8 cellular contexts compared by ENCODE assay signal in the genomic region with DNA sequence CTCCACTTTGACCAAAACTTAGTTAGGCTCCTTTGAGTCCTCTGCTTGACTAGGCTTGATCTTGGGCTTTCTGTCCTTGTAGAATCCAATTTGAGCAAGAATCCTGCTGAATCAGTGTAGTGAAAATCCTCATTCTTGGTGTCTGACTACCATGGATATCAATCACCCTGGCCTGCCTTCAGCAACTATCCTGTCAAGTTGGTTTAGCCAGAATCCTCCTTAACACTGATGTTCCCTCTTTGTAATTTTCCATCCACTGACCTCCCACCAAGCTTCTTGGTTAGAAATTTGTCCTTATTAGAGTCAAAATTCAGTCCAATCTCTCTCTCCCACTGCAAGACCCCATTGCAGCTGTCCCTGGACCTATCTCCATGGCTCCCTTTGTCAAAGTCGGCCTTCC. TPM values are rescaled to one million over a fixed set of nuclear protein-coding genes. Genes with fewer than 3 reads are reported as not detected.
DNase-seq lines count a peak whose midpoint lies in the region; ATAC-seq, FAIRE-seq and TF ChIP-seq lines count a peak whose summit lies in the region.

No MANE protein-coding gene starts in this region.

- no peak overlapping the region for H3K27ac ChIP-seq in mesendoderm (ENCODE audit: low read depth, low read length)
- H3K27ac ChIP-seq in pancreas: peak overlapping the region in 1 of 4 donors; percentile 65
- peak overlapping the region in 1 of 2 donors; percentile 78 for H3K27ac ChIP-seq in right atrium auricular region

- no peaks in the 10 kb centered on the region for H3K9me3 ChIP-seq in pancreas
- no peaks in the 10 kb centered on the region for H3K9me3 ChIP-seq in right atrium auricular region

- H3K27me3 Mint-ChIP-seq in activated CD4-positive, alpha-beta memory T cell treated with anti-CD3 and anti-CD28 coated beads for 36 hours: no peaks in the 10 kb centered on the region

- H3K79me2 ChIP-seq in mesendoderm (ENCODE audit: control insufficient read depth, insufficient read depth, low read length): no peaks in the 10 kb centered on the region

- no peak overlapping the region for H3K18ac ChIP-seq in mesendoderm (ENCODE audit: low read length)

- H3K9me3 Mint-ChIP-seq in activated CD4-positive, alpha-beta memory T cell treated with anti-CD3 and anti-CD28 coated beads for 36 hours: no peaks in the 10 kb centered on the region

- H4K8ac ChIP-seq in mesendoderm (ENCODE audit: low read depth, low read length): no peak overlapping the region

- TF ChIP-seq CTCF in AG10803 (conservative IDR thresholded peaks at IDR 0.05; ENCODE audit: low read length): no peak
- TF ChIP-seq CTCF in pancreas (IDR thresholded peaks at IDR 0.05): no peak
- TF ChIP-seq CTCF in omental fat pad (IDR thresholded peaks at IDR 0.05): no peak
- TF ChIP-seq CTCF in right atrium auricular region (IDR thresholded peaks at IDR 0.05): no peak

- FAIRE-seq in pancreas (lab: Jason Lieb, UNC): no peak

- no peaks in the 10 kb centered on the region for H3K4me1 ChIP-seq in mesendoderm (ENCODE audit: control insufficient read depth, low read depth, low read length)
- H3K4me1 ChIP-seq in pancreas: peaks cover 9 to 13% (median 9%) of the 10 kb centered on the region in 3 donors
- H3K4me1 ChIP-seq in right atrium auricular region: peaks cover 0 to 19% of the 10 kb centered on the region in 2 donors

- peaks cover 2% of the 10 kb centered on the region for H3K79me1 ChIP-seq in mesendoderm (ENCODE audit: low read length)

- H4K5ac ChIP-seq in mesendoderm (ENCODE audit: low read length): no peak overlapping the region

- H2BK120ac ChIP-seq in mesendoderm (ENCODE audit: low read depth, low read length): no peak overlapping the region

- H3K4me3 ChIP-seq in AG10803 (ENCODE audit: low read length) (peak overlapping the region; percentile 96), mesendoderm (ENCODE audit: low read length) (no peak overlapping the region), pancreas (no peak overlapping the region), right atrium auricular region (no peak overlapping the region)

- H3K4me1 Mint-ChIP-seq in activated CD4-positive, alpha-beta memory T cell treated with anti-CD3 and anti-CD28 coated beads for 36 hours (ENCODE audit: low read depth): peaks cover 36% of the 10 kb centered on the region

- DNase-seq in AG10803 (ENCODE audit: low read depth) (no peak), mesendoderm (no peak), NCI-H2196 treated with DMSO at 0.1 percent for 48 hours (lab: John Stamatoyannopoulos, UW; ENCODE audit: unreplicated experiment) (no peak), pancreas (no peak), omental fat pad (ENCODE audit: low spot score) (no peak), right atrium auricular region (ENCODE audit: low spot score) (no peak)
- no peak for DNase-seq in activated CD4-positive, alpha-beta memory T cell treated with anti-CD3 and anti-CD28 coated beads for 36 hours

- H3K36me3 ChIP-seq in mesendoderm (ENCODE audit: control insufficient read depth, insufficient read depth, low read length) (no peaks in the 10 kb centered on the region), pancreas (no peaks in the 10 kb centered on the region), right atrium auricular region (peaks cover 8% of the 10 kb centered on the region)

- no peak overlapping the region for H3K4ac ChIP-seq in mesendoderm (ENCODE audit: low read depth, low read length)

- H3K23ac ChIP-seq in mesendoderm (ENCODE audit: low read length): no peak overlapping the region

- no peak overlapping the region for H2BK5ac ChIP-seq in mesendoderm (ENCODE audit: low read length)

- no peak overlapping the region for H3K9ac ChIP-seq in mesendoderm (ENCODE audit: low read length)

- ATAC-seq in GM21825 (IDR thresholded peaks at IDR 0.05; ENCODE audit: unreplicated experiment) (peak; percentile 0), pancreas (no peak), omental fat pad (ENCODE audit: low FRiP score) (no peak)

- H3K4me3 Mint-ChIP-seq in activated CD4-positive, alpha-beta memory T cell treated with anti-CD3 and anti-CD28 coated beads for 36 hours: peak overlapping the region; percentile 95

- H3K27ac Mint-ChIP-seq in activated CD4-positive, alpha-beta memory T cell treated with anti-CD3 and anti-CD28 coated beads for 36 hours: peak overlapping the region; percentile 6

- intact Hi-C loops in activated CD4-positive, alpha-beta memory T cell treated with anti-CD3 and anti-CD28 coated beads for 36 hours (cut with micrococcal nuclease): loop anchor here (1.0 to 10.0 kb wide), 8 partner anchors 83 to 947 kb away; a partner anchor contains a TSS
- intact Hi-C loops in pancreas (cut with DNase I): no loop called here

- peak overlapping the region; percentile 19 for H3K56ac ChIP-seq in mesendoderm (ENCODE audit: low read length)

- peaks cover 5% of the 10 kb centered on the region for H3K36me3 Mint-ChIP-seq in activated CD4-positive, alpha-beta memory T cell treated with anti-CD3 and anti-CD28 coated beads for 36 hours

- no CpG with 5 or more reads among the region's 1 CpG for WGBS in mesendoderm (ENCODE audit: extremely low coverage, insufficient coverage, low lambda C conversion rate)
- WGBS in pancreas, 2 donors: 90 to 99% methylated on average over 1 of the region's 1 CpG

- H2BK15ac ChIP-seq in mesendoderm (replicated peaks; ENCODE audit: low read depth): no peak overlapping the region

- CTCF ChIA-PET in activated CD4-positive, alpha-beta memory T cell treated with anti-CD3 and anti-CD28 coated beads for 36 hours (lab: Charles Lee): interaction anchor here (0.7 to 3.7 kb wide), 26 partner anchors 10 to 803 kb away, joined by 3 to 36 read pairs (median 6); a partner anchor contains a TSS

- POLR2A ChIA-PET in activated CD4-positive, alpha-beta memory T cell treated with anti-CD3 and anti-CD28 coated beads for 36 hours (lab: Charles Lee): interaction anchor here (1.9 kb wide), 1 partner anchor 302 kb away, joined by 7 read pairs; no protein-coding TSS in a partner anchor

- H2AK5ac ChIP-seq in mesendoderm (ENCODE audit: low read length): no peak overlapping the region

- H3K27me3 ChIP-seq in mesendoderm (ENCODE audit: insufficient read depth, low read length, poor library complexity): no peaks in the 10 kb centered on the region
- no peaks in the 10 kb centered on the region for H3K27me3 ChIP-seq in pancreas
- H3K27me3 ChIP-seq in right atrium auricular region: no peaks in the 10 kb centered on the region

- H3K4me2 ChIP-seq in mesendoderm (ENCODE audit: low read length): no peak overlapping the region

RNA-seq across cellular contexts. Expression of a gene that starts 0.5 kb away (rescaled TPM):
- 10 to 100 TPM; 12.2 to 12.5 TPM for total RNA-seq in activated CD4-positive, alpha-beta memory T cell treated with anti-CD3 and anti-CD28 coated beads for 36 hours
- polyA plus RNA-seq in mesendoderm (2013, experiment 1 of 2): 20.2 TPM
- polyA plus RNA-seq in mesendoderm (2013, experiment 2 of 2): 20.1 TPM
- total RNA-seq in pancreas (1 to 10 TPM; 5.0 to 8.0 (median 6.0) TPM), omental fat pad (10 to 100 TPM in 1 of 4 donors, 1 to 10 TPM in 3; 6.8 to 16.9 (median 8.2) TPM), right atrium auricular region (1 to 10 TPM; 4.1 to 8.5 TPM)
- polyA plus RNA-seq in pancreas: 1 to 10 TPM; 8.4 to 9.4 TPM

RNA-seq across cellular contexts. Expression of a gene that starts 39.2 kb away (rescaled TPM):
- not detected for total RNA-seq in activated CD4-positive, alpha-beta memory T cell treated with anti-CD3 and anti-CD28 coated beads for 36 hours
- 0.03 TPM for polyA plus RNA-seq in mesendoderm (2013, experiment 1 of 2)
- polyA plus RNA-seq in mesendoderm (2013, experiment 2 of 2): 0.01 TPM
- total RNA-seq in pancreas (1 to 10 TPM; 1.2 to 5.0 (median 1.9) TPM), omental fat pad (under 1 TPM in 2 of 4 donors, not detected in 2; 0.16 to 0.65 TPM), right atrium auricular region (1 to 10 TPM in 1 of 2 donors, not detected in 1; 1.2 TPM)
- 1 to 10 TPM in 1 of 2 donors, under 1 TPM in 1; 0.28 to 1.5 TPM for polyA plus RNA-seq in pancreas
